Comparison of ENCODE assay signal across 8 cellular contexts in the genomic region with DNA sequence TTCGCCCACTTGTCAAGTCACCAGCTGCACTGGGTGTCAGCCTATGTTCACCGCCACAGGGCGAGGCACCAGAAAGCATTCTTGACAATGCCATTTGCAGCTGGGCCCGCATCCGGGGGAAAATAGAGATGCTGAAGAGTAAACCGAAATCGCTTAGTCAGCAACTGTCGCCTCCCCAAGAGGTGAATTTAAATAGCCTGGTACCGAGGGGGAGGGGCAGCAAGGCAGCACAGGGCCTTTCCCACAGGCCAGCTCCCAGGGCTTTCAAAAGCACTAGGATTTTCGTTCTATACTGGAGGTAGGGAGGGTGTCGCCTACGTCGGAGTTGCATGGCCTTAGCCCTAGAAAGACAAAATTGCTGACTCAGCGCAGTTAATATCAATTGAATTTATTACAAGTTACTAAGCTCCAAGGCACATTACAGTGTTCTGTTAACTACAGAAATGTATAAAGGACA. TPM values are rescaled to one million over a fixed set of nuclear protein-coding genes. Genes with fewer than 3 reads are reported as not detected.
DNase-seq lines count a peak whose midpoint lies in the region; ATAC-seq and TF ChIP-seq lines count a peak whose summit lies in the region.

No MANE protein-coding gene starts in this region.

- H3K36me3 ChIP-seq in cardiac muscle cell: no peaks in the 10 kb centered on the region
- H3K36me3 ChIP-seq in ectodermal cell (ENCODE audit: control insufficient read depth, insufficient read depth, low read length): no peaks in the 10 kb centered on the region
- H3K36me3 ChIP-seq in mucosa of rectum (ENCODE audit: control insufficient read depth in 2 of 2, insufficient read depth in 2 of 2, low read length in 2 of 2): peaks cover 2 to 4% of the 10 kb centered on the region in 2 donors
- peaks cover 7 to 20% (median 16%) of the 10 kb centered on the region in 4 donors for H3K36me3 ChIP-seq in stomach

- H3K4me1 Mint-ChIP-seq in activated CD4-positive, alpha-beta T cell treated with anti-CD3 and anti-CD28 coated beads, Interleukin-2, amount 10 ng/mL, durations not matched to agents 24 days and 14 days: peaks cover 41% of the 10 kb centered on the region

- H3K36me3 Mint-ChIP-seq in activated CD4-positive, alpha-beta T cell treated with anti-CD3 and anti-CD28 coated beads, Interleukin-2, amount 10 ng/mL, durations not matched to agents 24 days and 14 days (ENCODE audit: low read depth): peaks cover 33% of the 10 kb centered on the region

- no peak for ATAC-seq in Right ventricle myocardium inferior

- H3K9me3 ChIP-seq in cardiac muscle cell (ENCODE audit: low read depth) (no peaks in the 10 kb centered on the region), ectodermal cell (ENCODE audit: control insufficient read depth, low read length) (no peaks in the 10 kb centered on the region), mucosa of rectum (ENCODE audit: control insufficient read depth in 2 of 2, low read length in 2 of 2) (no peaks in the 10 kb centered on the region), stomach (no peaks in the 10 kb centered on the region)

- H3K4me3 Mint-ChIP-seq in activated CD4-positive, alpha-beta T cell treated with anti-CD3 and anti-CD28 coated beads, Interleukin-2, amount 10 ng/mL, durations not matched to agents 24 days and 14 days: peak overlapping the region; percentile 78

- POLR2A ChIA-PET in HEK293T (lab: Yijun Ruan, JAX): interaction anchor here (0.8 to 2.0 kb wide), 9 partner anchors 8 to 77 kb away, joined by 3 to 6 read pairs (median 4); no protein-coding TSS in a partner anchor

- peak overlapping the region; percentile 20 to 50 for H3K9ac ChIP-seq in mucosa of rectum (ENCODE audit: low read depth in 1 of 2, low read length in 2 of 2)

- WGBS in ectodermal cell, 2 experiments: 4% methylated on average over 14 of the region's 14 CpGs
- 18 to 38% (median 19%) methylated on average over 14 of the region's 14 CpGs for WGBS in stomach, 5 donors

- H3K27ac Mint-ChIP-seq in activated CD4-positive, alpha-beta T cell treated with anti-CD3 and anti-CD28 coated beads, Interleukin-2, amount 10 ng/mL, durations not matched to agents 24 days and 14 days: peak overlapping the region; percentile 76

- H3K9me3 Mint-ChIP-seq in activated CD4-positive, alpha-beta T cell treated with anti-CD3 and anti-CD28 coated beads, Interleukin-2, amount 10 ng/mL, durations not matched to agents 24 days and 14 days: no peaks in the 10 kb centered on the region

- H3K27me3 Mint-ChIP-seq in activated CD4-positive, alpha-beta T cell treated with anti-CD3 and anti-CD28 coated beads, Interleukin-2, amount 10 ng/mL, durations not matched to agents 24 days and 14 days: no peaks in the 10 kb centered on the region

- intact Hi-C loops in Right ventricle myocardium inferior (cut with DNase I): no loop called here
- intact Hi-C loops in activated CD4-positive, alpha-beta T cell treated with anti-CD3 and anti-CD28 coated beads, Interleukin-2, amount 10 ng/mL, durations not matched to agents 24 days and 14 days (cut with micrococcal nuclease): loop anchor here (1.0 kb wide), 3 partner anchors 16 to 68 kb away; no protein-coding TSS in a partner anchor
- intact Hi-C loops in stomach (cut with DNase I; ENCODE audit: low total_unique reads): no loop called here

- CTCF ChIA-PET in HEK293T (lab: Yijun Ruan, JAX): interaction anchor here (0.6 to 1.2 kb wide), 9 partner anchors 13 to 107 kb away, joined by 3 to 7 read pairs (median 3); no protein-coding TSS in a partner anchor

- peaks cover 17% of the 10 kb centered on the region for H3K4me1 ChIP-seq in cardiac muscle cell (ENCODE audit: low read depth)
- H3K4me1 ChIP-seq in ectodermal cell (ENCODE audit: control insufficient read depth, insufficient read depth, low read length): peaks cover 48% of the 10 kb centered on the region
- peaks cover 47 to 53% of the 10 kb centered on the region in 2 donors for H3K4me1 ChIP-seq in mucosa of rectum (ENCODE audit: control insufficient read depth in 2 of 2, insufficient read depth in 2 of 2, low read length in 2 of 2)
- H3K4me1 ChIP-seq in stomach: peaks cover 43 to 56% (median 50%) of the 10 kb centered on the region in 4 donors

- H3K27me3 ChIP-seq in cardiac muscle cell (no peaks in the 10 kb centered on the region), ectodermal cell (ENCODE audit: control insufficient read depth, insufficient read depth, low read length, poor library complexity, severe bottlenecking) (peaks cover 30% of the 10 kb centered on the region), mucosa of rectum (ENCODE audit: control insufficient read depth in 2 of 2, insufficient read depth in 2 of 2, low read length in 2 of 2) (no peaks in the 10 kb centered on the region), stomach (no peaks in the 10 kb centered on the region)

- DNase-seq in cardiac muscle cell (ENCODE audit: low read depth in 1 of 2, low spot score in 1 of 2): peak; percentile 67 to 85
- DNase-seq in Right ventricle myocardium inferior (ENCODE audit: missing footprints): no peak
- peak; percentile 92 for DNase-seq in activated CD4-positive, alpha-beta T cell treated with anti-CD3 and anti-CD28 coated beads, Interleukin-2, amount 10 ng/mL, durations not matched to agents 24 days and 14 days
- DNase-seq in stomach: no peak
- no peak for DNase-seq in DMS114 treated with DMSO at 0.1 percent for 48 hours (lab: John Stamatoyannopoulos, UW; ENCODE audit: unreplicated experiment)
- DNase-seq in HEK293T (ENCODE audit: extremely low spot score): no peak

- H3K27ac ChIP-seq in cardiac muscle cell (peak overlapping the region; percentile 41), ectodermal cell (ENCODE audit: insufficient read depth, low read depth, low read length, poor library complexity, severe bottlenecking) (peak overlapping the region; percentile 67), mucosa of rectum (ENCODE audit: low read depth in 2 of 2, low read length in 2 of 2) (peak overlapping the region; percentile 82 to 85), stomach (peak overlapping the region; percentile 87 to 100 (median 100))

- TF ChIP-seq CTCF in cardiac muscle cell (IDR thresholded peaks at IDR 0.05; ENCODE audit: low read depth, low read length) (no peak), stomach (IDR thresholded peaks at IDR 0.05) (no peak)

- no peak for TF ChIP-seq POLR2A in stomach (IDR thresholded peaks at IDR 0.05)

- no peak for TF ChIP-seq EP300 in stomach (IDR thresholded peaks at IDR 0.05)

- H3K4me3 ChIP-seq in cardiac muscle cell (peak overlapping the region; percentile 85), ectodermal cell (ENCODE audit: insufficient read depth, low read depth, low read length) (peak overlapping the region; percentile 16), mucosa of rectum (ENCODE audit: low read length in 2 of 2) (peak overlapping the region in 1 of 2 donors; percentile 56), stomach (peak overlapping the region; percentile 27 to 86 (median 74))

TF ChIP-seq in HEK293T, 16 proteins besides CTCF, POLR2A, EP300 and RAD21:
- TF ChIP-seq ELF4 (IDR thresholded peaks at IDR 0.05) (no peak), BHLHE40 (IDR thresholded peaks at IDR 0.05; ENCODE audit: borderline replicate concordance) (no peak), FOXA1 (IDR thresholded peaks at IDR 0.05) (no peak), LEF1 (IDR thresholded peaks at IDR 0.05; ENCODE audit: borderline replicate concordance) (no peak)

RNA-seq across cellular contexts. Expression of a gene that starts 4.3 kb away (rescaled TPM):
- 128 and 185 TPM in 2 replicates for total RNA-seq in cardiac muscle cell
- polyA plus RNA-seq in cardiac muscle cell: 43.7 and 88.2 TPM in 2 replicates
- 41.1 TPM for total RNA-seq in Right ventricle myocardium inferior
- 32.8 and 34.8 TPM in 2 replicates for total RNA-seq in activated CD4-positive, alpha-beta T cell treated with anti-CD3 and anti-CD28 coated beads, Interleukin-2, amount 10 ng/mL, durations not matched to agents 24 days and 14 days
- polyA plus RNA-seq in ectodermal cell (2013, experiment 1 of 4): 15.5 TPM
- polyA plus RNA-seq in ectodermal cell (2013, experiment 2 of 4): 12.7 TPM
- 15.6 TPM for polyA plus RNA-seq in ectodermal cell (2013, experiment 3 of 4)
- 16.1 TPM for polyA plus RNA-seq in ectodermal cell (2013, experiment 4 of 4)
- 10 to 100 TPM in 4 of 5 donors, 1 to 10 TPM in 1; 5.3 to 43.6 (median 28.4) TPM for total RNA-seq in stomach
- 10 to 100 TPM in 2 of 3 donors, 1 to 10 TPM in 1; 8.5 to 17.7 (median 10.5) TPM for polyA plus RNA-seq in stomach

Comparison
In these comparisons a context has a peak if more than half of its experiments do, and no peak if none do; other contexts are left out.
1. DNase-seq: peak in cardiac muscle cell (2 of 2) and activated CD4-positive, alpha-beta T cell treated with anti-CD3 and anti-CD28 coated beads, Interleukin-2, amount 10 ng/mL, durations not matched to agents 24 days and 14 days (single experiment); none in Right ventricle myocardium inferior (single experiment), stomach (single experiment), DMS114 treated with DMSO at 0.1 percent for 48 hours (single experiment) and HEK293T (single experiment).
2. H3K27ac ChIP-seq: peak in every context shown above with its lines; median percentile 100 in stomach; 84 in mucosa of rectum; 67 in ectodermal cell; 41 in cardiac muscle cell.